In genomic region chr6:5004373-5005037, GRCh38 we compare ENCODE assay signal across 8 cellular contexts. TPM values are rescaled to one million over a fixed set of nuclear protein-coding genes. Genes with fewer than 3 reads are reported as not detected.
DNase-seq lines count a peak whose midpoint lies in the region; ATAC-seq, FAIRE-seq and TF ChIP-seq lines count a peak whose summit lies in the region.

No MANE protein-coding gene starts in this region.

- no peak for TF ChIP-seq POLR2A in H1 (IDR thresholded peaks at IDR 0.05; ENCODE audit: control extremely low read depth in 1 of 2, low read depth in 2 of 2, low read length in 2 of 2)

- H2BK5ac ChIP-seq in H1 (ENCODE audit: low read depth, low read length), result 0 out of 2 replicates have a peak overlapping the region, but pooled peaks have one; percentile 40

- POLR2A ChIA-PET in H1 (lab: Charles Lee; ENCODE audit: partially characterized antibody), result interaction anchor here (0.9 to 1.9 kb wide), 2 partner anchors 14 to 30 kb away, joined by 4 to 7 read pairs; no protein-coding TSS in a partner anchor

- H4K91ac ChIP-seq in H1 (replicated peaks; ENCODE audit: insufficient read length, low read length), result no peak overlapping the region

- H3K4me3 ChIP-seq in H1 (ENCODE audit: extremely low read depth in 1 of 4, insufficient read depth in 2 of 4, low read depth in 3 of 4, low read length in 4 of 4) (peak overlapping the region; percentile 65 to 86 (median 70)), pancreas (peak overlapping the region; percentile 41 to 82 (median 64))

- no peak overlapping the region for H2BK120ac ChIP-seq in H1 (replicated peaks; ENCODE audit: low read depth, low read length)

- H3K79me2 ChIP-seq in H1 (ENCODE audit: control insufficient read depth in 1 of 2, insufficient read depth in 2 of 2, low read length in 2 of 2), result no peaks in the 10 kb centered on the region

- no peak for TF ChIP-seq RAD21 in H1 (IDR thresholded peaks at IDR 0.05 in 1 of 2, conservative IDR thresholded peaks at IDR 0.05 in 1 of 2; ENCODE audit: low read depth in 2 of 2, low read length in 2 of 2)

- H4K5ac ChIP-seq in H1 (ENCODE audit: insufficient read length, low read depth, low read length), result no peak overlapping the region

- no peak overlapping the region for H2BK12ac ChIP-seq in H1 (ENCODE audit: low read depth, low read length)

- no peak overlapping the region for H3K23ac ChIP-seq in H1 (ENCODE audit: insufficient read length)

- no peak for TF ChIP-seq EP300 in H1 (IDR thresholded peaks at IDR 0.05; ENCODE audit: borderline replicate concordance in 1 of 2, low read depth in 2 of 2, low read length in 2 of 2)

- H3K9ac ChIP-seq in H1 (replicated peaks in 1 of 4; ENCODE audit: extremely low read depth in 1 of 4, low read depth in 3 of 4, low read length in 3 of 4), result peak overlapping the region in 1 of 4 experiments; percentile 53; a peak in 1 of 7 replicates

- FAIRE-seq in H1 (lab: Jason Lieb, UNC) (no peak), pancreas (lab: Jason Lieb, UNC) (no peak)

- H4K8ac ChIP-seq in H1 (ENCODE audit: extremely low read depth, insufficient read depth, low read length), result no peak overlapping the region

- H3K27ac ChIP-seq in H1 (ENCODE audit: low read depth, low read length), result no peak overlapping the region
- peak overlapping the region in 3 of 4 donors; percentile 35 to 75 (median 70) for H3K27ac ChIP-seq in pancreas

- no peak overlapping the region for H2AK5ac ChIP-seq in H1 (ENCODE audit: low read depth, low read length)

- H3K9me3 ChIP-seq in H1 (ENCODE audit: insufficient read depth in 2 of 2, low read depth in 1 of 2, low read length in 1 of 2) (no peaks in the 10 kb centered on the region; a peak in 1 of 4 replicates), pancreas (no peaks in the 10 kb centered on the region)

- ATAC-seq in GM18502 (IDR thresholded peaks at IDR 0.05; ENCODE audit: poor library complexity, unreplicated experiment) (peak; percentile 0), pancreas (no peak), HG03108 (IDR thresholded peaks at IDR 0.05; ENCODE audit: unreplicated experiment) (no peak), HG03025 (IDR thresholded peaks at IDR 0.05; ENCODE audit: low FRiP score, unreplicated experiment) (no peak), GM19397 (IDR thresholded peaks at IDR 0.05; ENCODE audit: unreplicated experiment) (no peak)

- CTCF ChIA-PET in H1 (lab: Charles Lee; ENCODE audit: partially characterized antibody), result interaction anchor here (1.0 to 1.8 kb wide), 5 partner anchors 9 to 48 kb away, joined by 3 to 6 read pairs (median 4); no protein-coding TSS in a partner anchor

- H3K79me1 ChIP-seq in H1 (ENCODE audit: low read depth, low read length), result no peaks in the 10 kb centered on the region

- 0 out of 2 replicates have a peak overlapping the region, but pooled peaks have one; percentile 9 for H3K18ac ChIP-seq in H1 (ENCODE audit: extremely low read depth, low read length)

- H3K56ac ChIP-seq in H1 (replicated peaks; ENCODE audit: insufficient read length, low read depth, low read length), result no peak overlapping the region

- no peaks in the 10 kb centered on the region for H4K20me1 ChIP-seq in H1 (replicated peaks in 1 of 2; ENCODE audit: control insufficient read depth in 1 of 2, insufficient read depth in 2 of 2, low read length in 2 of 2)

- H3K14ac ChIP-seq in H1 (ENCODE audit: insufficient read length), result no peak overlapping the region

- H3K27me3 ChIP-seq in H1 (replicated peaks in 1 of 4; ENCODE audit: control insufficient read depth in 3 of 4, extremely low read depth in 1 of 4, insufficient read depth in 3 of 4, low read length in 3 of 4), result no peaks in the 10 kb centered on the region; a peak in 1 of 7 replicates
- H3K27me3 ChIP-seq in pancreas, result no peaks in the 10 kb centered on the region

- H2BK15ac ChIP-seq in H1 (ENCODE audit: low read length), result peak overlapping the region; percentile 55; the same call in 1 of the 2 replicates

- DNase-seq in NCI-H2227 treated with DMSO at 0.1 percent for 48 hours (lab: John Stamatoyannopoulos, UW), result peak; percentile 21
- DNase-seq in H1 (ENCODE audit: low read depth in 1 of 2, low spot score in 2 of 2), result peak in 1 of 2 experiments; percentile 26
- DNase-seq in pancreas, result no peak
- DNase-seq in NCI-H2081 (lab: John Stamatoyannopoulos, UW), result no peak

- no peak for TF ChIP-seq CTCF in H1 (IDR thresholded peaks at IDR 0.05; ENCODE audit: control extremely low read depth in 1 of 3, insufficient read depth in 1 of 3, low read depth in 1 of 3, low read length in 3 of 3)
- TF ChIP-seq CTCF in pancreas (IDR thresholded peaks at IDR 0.05), result no peak

- WGBS in H1 (ENCODE audit: extremely low coverage in 1 of 2, insufficient coverage in 1 of 2, insufficient read length in 1 of 2, insufficient replicate concordance in 2 of 2, low coverage in 1 of 2, low lambda C conversion rate in 2 of 2, missing lambda C conversion rate in 1 of 2), 2 experiments, result 58% methylated on average over 12 of the region's 12 CpGs; no CpG with 5 or more reads in 1 of the 2 experiments
- 60 to 61% methylated on average over 12 of the region's 12 CpGs for WGBS in pancreas, 2 donors

- intact Hi-C loops in pancreas (cut with DNase I), result no loop called here

- peak overlapping the region; percentile 92 for H2AFZ ChIP-seq in H1 (ENCODE audit: low read length)

- H3K4me2 ChIP-seq in H1 (ENCODE audit: insufficient read depth in 1 of 2, low read depth in 2 of 2, low read length in 2 of 2), result peak overlapping the region; percentile 62 to 78

- no peak overlapping the region for H3K4ac ChIP-seq in H1 (replicated peaks; ENCODE audit: insufficient read length, low read depth, low read length)

- H3K36me3 ChIP-seq in H1 (ENCODE audit: control insufficient read depth in 2 of 4, insufficient read depth in 4 of 4, low read length in 3 of 4) (peaks cover 0 to 5% (median 2%) of the 10 kb centered on the region in 4 experiments; a peak in 2 of 8 replicates), pancreas (no peaks in the 10 kb centered on the region)

- H2BK20ac ChIP-seq in H1 (ENCODE audit: low read length), result no peak overlapping the region

- no peaks in the 10 kb centered on the region for H3K23me2 ChIP-seq in H1 (ENCODE audit: low read depth, low read length)

- H3K4me1 ChIP-seq in H1 (replicated peaks in 1 of 4; ENCODE audit: control insufficient read depth in 3 of 4, insufficient read depth in 4 of 4, low read length in 3 of 4) (peaks cover 0 to 5% (median under 1%) of the 10 kb centered on the region in 4 experiments; a peak in 2 of 7 replicates), pancreas (no peaks in the 10 kb centered on the region)

TF ChIP-seq in H1, 55 proteins besides CTCF, POLR2A, EP300 and RAD21:
- TF ChIP-seq TCF12 (IDR thresholded peaks at IDR 0.05; ENCODE audit: low read depth, low read length), result no peak
- no peak for TF ChIP-seq JUND (IDR thresholded peaks at IDR 0.05; ENCODE audit: low read length)
- TF ChIP-seq NANOG (IDR thresholded peaks at IDR 0.05; ENCODE audit: insufficient read depth, low read depth, low read length, poor library complexity, severe bottlenecking), result no peak
- TF ChIP-seq CTBP2 (IDR thresholded peaks at IDR 0.05; ENCODE audit: borderline replicate concordance, insufficient read depth, insufficient read length, low read length), result no peak
- TF ChIP-seq SP4 (IDR thresholded peaks at IDR 0.05; ENCODE audit: low read length), result no peak
- no peak for TF ChIP-seq FOSL1 (IDR thresholded peaks at IDR 0.05; ENCODE audit: insufficient read depth, low read depth, low read length)
- TF ChIP-seq MAFK (IDR thresholded peaks at IDR 0.05; ENCODE audit: low read depth, low read length), result no peak
- no peak for TF ChIP-seq EZH2 (IDR thresholded peaks at IDR 0.05; ENCODE audit: low read depth, low read length, severe bottlenecking)
- no peak for TF ChIP-seq SIRT6 (IDR thresholded peaks at IDR 0.05; ENCODE audit: low read length)

RNA-seq across cellular contexts. Expression of gene RPP40, which starts 0.7 kb away (rescaled TPM):
- total RNA-seq in H1 (2021; fragmentation: NEBNext Ultra II Directional; extraction: Animal tissue kit (Norgen Biotek cat#: 25700)), result 15.7 and 17.1 TPM in 2 replicates
- polyA plus RNA-seq in H1 (2011; rRNA removed) (5.1 and 7.0 TPM in 2 replicates), pancreas (1 to 10 TPM; 1.9 to 2.4 TPM)
- 8.8 TPM for polyA plus RNA-seq in H1 (2011; cell fraction: cytosol; rRNA removed)
- 3.6 TPM for polyA plus RNA-seq in H1 (2011; cell fraction: nucleus; rRNA removed)
- 10.1 to 15.2 TPM (median 10.3 TPM) in 4 replicates for polyA plus RNA-seq in H1 (2012, experiment 1 of 2)
- polyA plus RNA-seq in H1 (2012, experiment 2 of 2), result 7.5 TPM
- 10.9 TPM for polyA plus RNA-seq in H1 (2013, experiment 1 of 2)
- polyA plus RNA-seq in H1 (2013, experiment 2 of 2), result 12.1 TPM
- 3.3 and 4.9 TPM in 2 replicates for polyA minus RNA-seq in H1 (2011; rRNA and poly(A)+ RNA removed)
- 4.3 TPM for polyA minus RNA-seq in H1 (2011; cell fraction: cytosol; rRNA and poly(A)+ RNA removed)
- polyA minus RNA-seq in H1 (2011; cell fraction: nucleus; rRNA and poly(A)+ RNA removed), result 4.4 TPM
- total RNA-seq in pancreas, result 1 to 10 TPM in 5 of 6 donors, under 1 TPM in 1; 0.97 to 3.7 (median 2.7) TPM
